Comparison of ENCODE assay signal across 27 cellular contexts in the genomic region with DNA sequence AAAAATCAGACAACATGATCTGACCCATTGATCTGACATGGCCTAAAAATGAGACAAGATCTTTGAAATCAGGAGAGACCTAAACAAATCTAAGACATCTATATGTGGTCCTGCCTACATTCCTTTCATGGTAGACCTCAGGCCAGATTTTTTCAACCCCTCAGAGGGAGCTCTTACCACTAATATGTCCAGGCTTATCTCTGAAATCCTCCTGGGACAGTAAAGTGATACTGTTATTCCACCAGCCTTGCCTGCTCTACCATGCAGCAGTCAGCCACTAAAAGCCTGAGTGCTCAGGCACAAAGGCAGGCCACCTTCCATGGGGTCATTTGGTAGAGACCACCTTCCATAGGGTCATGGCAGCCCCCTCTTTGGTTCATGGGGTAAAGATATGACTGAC.
DNase-seq lines count a peak whose midpoint lies in the region; ATAC-seq, FAIRE-seq and TF ChIP-seq lines count a peak whose summit lies in the region.
"Had no signal": no experiment of that assay in that cellular context is flagged by ENCODE, and none has a peak within 500 bp of the region (broad histone marks: within the 10 kb centered on the region; RNA-seq: fewer than 3 reads in every experiment).

No MANE protein-coding gene starts in this region.

- H3K9ac ChIP-seq in H1 (replicated peaks in 1 of 4; ENCODE audit: extremely low read depth in 1 of 4, low read depth in 3 of 4, low read length in 3 of 4) (no peak overlapping the region), smooth muscle cell (ENCODE audit: low read depth) (peak overlapping the region; percentile 57)
- H3K9ac ChIP-seq: BLaER1 had no signal

- no peak overlapping the region for H4K8ac ChIP-seq in H1 (ENCODE audit: extremely low read depth, insufficient read depth, low read length)

- H4K91ac ChIP-seq in H1 (replicated peaks; ENCODE audit: insufficient read length, low read length): no peak overlapping the region

- no peak for TF ChIP-seq CTCF in H1 (IDR thresholded peaks at IDR 0.05; ENCODE audit: control extremely low read depth in 1 of 3, insufficient read depth in 1 of 3, low read depth in 1 of 3, low read length in 3 of 3)
- TF ChIP-seq CTCF in smooth muscle cell (IDR thresholded peaks at IDR 0.05; ENCODE audit: borderline replicate concordance, insufficient read depth, poor library complexity, severe bottlenecking): no peak

- no peak for TF ChIP-seq RAD21 in H1 (IDR thresholded peaks at IDR 0.05 in 1 of 2, conservative IDR thresholded peaks at IDR 0.05 in 1 of 2; ENCODE audit: low read depth in 2 of 2, low read length in 2 of 2)

- intact Hi-C loops in left colon (cut with DNase I, micrococcal nuclease): no loop called here

- H3K27ac ChIP-seq in H1 (ENCODE audit: low read depth, low read length) (no peak overlapping the region), smooth muscle cell (ENCODE audit: low read depth) (peak overlapping the region; percentile 97)
- H3K27ac ChIP-seq: 22Rv1, A549, BLaER1 had no signal

- no peak overlapping the region for H2BK5ac ChIP-seq in H1 (ENCODE audit: low read depth, low read length)

- TF ChIP-seq POLR2A in H1 (IDR thresholded peaks at IDR 0.05; ENCODE audit: control extremely low read depth in 1 of 2, low read depth in 2 of 2, low read length in 2 of 2): no peak

- CTCF ChIA-PET in H1 (lab: Charles Lee; ENCODE audit: partially characterized antibody): interaction anchor here (0.8 kb wide), 1 partner anchor 18 kb away, joined by 3 read pairs; no protein-coding TSS in a partner anchor

- H3K4ac ChIP-seq in H1 (replicated peaks; ENCODE audit: insufficient read length, low read depth, low read length): no peak overlapping the region

- peak; percentile 60 for FAIRE-seq in H1 (lab: Jason Lieb, UNC)
- FAIRE-seq: A549, GM12878, GM12892, GM18507 had no signal

- H3K79me2 ChIP-seq in H1 (ENCODE audit: control insufficient read depth in 1 of 2, insufficient read depth in 2 of 2, low read length in 2 of 2): no peaks in the 10 kb centered on the region
- no peaks in the 10 kb centered on the region for H3K79me2 ChIP-seq in smooth muscle cell (ENCODE audit: low read depth)

- ATAC-seq in left colon: no peak
- ATAC-seq in GM19463 (IDR thresholded peaks at IDR 0.05; ENCODE audit: unreplicated experiment): no peak
- ATAC-seq: A549, GM12878 had no signal

- H3K23me2 ChIP-seq in H1 (ENCODE audit: low read depth, low read length): no peaks in the 10 kb centered on the region

- H4K20me1 ChIP-seq in H1 (replicated peaks in 1 of 2; ENCODE audit: control insufficient read depth in 1 of 2, insufficient read depth in 2 of 2, low read length in 2 of 2) (no peaks in the 10 kb centered on the region), smooth muscle cell (ENCODE audit: low read depth) (no peaks in the 10 kb centered on the region)
- H4K20me1 ChIP-seq: BLaER1 had no signal

- no peaks in the 10 kb centered on the region for H3K36me3 ChIP-seq in H1 (ENCODE audit: control insufficient read depth in 2 of 4, insufficient read depth in 4 of 4, low read length in 3 of 4)
- H3K36me3 ChIP-seq in smooth muscle cell (ENCODE audit: low read depth): no peaks in the 10 kb centered on the region
- H3K36me3 ChIP-seq: BE2C, BLaER1 had no signal

- no peak overlapping the region for H4K5ac ChIP-seq in H1 (ENCODE audit: insufficient read length, low read depth, low read length)

- no peak overlapping the region for H3K14ac ChIP-seq in H1 (ENCODE audit: insufficient read length)

- H2BK120ac ChIP-seq in H1 (replicated peaks; ENCODE audit: low read depth, low read length): no peak overlapping the region

- H3K4me1 ChIP-seq in H1 (replicated peaks in 1 of 4; ENCODE audit: control insufficient read depth in 3 of 4, insufficient read depth in 4 of 4, low read length in 3 of 4) (no peaks in the 10 kb centered on the region), smooth muscle cell (ENCODE audit: low read depth) (no peaks in the 10 kb centered on the region)
- H3K4me1 ChIP-seq: A549, BE2C, BLaER1 had no signal

- POLR2A ChIA-PET in H1 (lab: Charles Lee; ENCODE audit: partially characterized antibody): interaction anchor here (0.7 kb wide), 1 partner anchor 10 kb away, joined by 4 read pairs; no protein-coding TSS in a partner anchor

- H2BK20ac ChIP-seq in H1 (ENCODE audit: low read length): no peak overlapping the region

- H3K27me3 ChIP-seq in H1 (replicated peaks in 1 of 4; ENCODE audit: control insufficient read depth in 3 of 4, extremely low read depth in 1 of 4, insufficient read depth in 3 of 4, low read length in 3 of 4) (no peaks in the 10 kb centered on the region), smooth muscle cell (ENCODE audit: low read depth) (no peaks in the 10 kb centered on the region)
- H3K27me3 ChIP-seq: BE2C, BLaER1 had no signal

- DNase-seq in NCI-H82 (lab: John Stamatoyannopoulos, UW): peak; percentile 22
- no peak for DNase-seq in NCI-H82 treated with DMSO at 0.1 percent for 48 hours (lab: John Stamatoyannopoulos, UW; ENCODE audit: unreplicated experiment)
- no peak for DNase-seq in H1 (ENCODE audit: low read depth in 1 of 2, low spot score in 2 of 2)
- DNase-seq in myocyte (ENCODE audit: low read depth): peak; percentile 23
- DNase-seq in smooth muscle cell (lab: John Stamatoyannopoulos, UW; ENCODE audit: unreplicated experiment): no peak
- DNase-seq in left colon: no peak
- no peak for DNase-seq in nucleus accumbens (lab: John Stamatoyannopoulos, UW)
- DNase-seq: BE2C; C1 segment of cervical spinal cord; CD4-positive, alpha-beta memory T cell; CD4-positive, CD25-positive, alpha-beta regulatory T cell; CD8-positive, alpha-beta memory T cell; COR-L47; DMS 273 treated with DMSO at 0.1 percent for 48 hours; DMS153; DMS53; DMS79; DND-41; EL; GDM1 had no signal

- no peak overlapping the region for H2BK15ac ChIP-seq in H1 (ENCODE audit: low read length)

- no peak overlapping the region for H3K4me3 ChIP-seq in H1 (ENCODE audit: extremely low read depth in 1 of 4, insufficient read depth in 2 of 4, low read depth in 3 of 4, low read length in 4 of 4)
- H3K4me3 ChIP-seq in smooth muscle cell: no peak overlapping the region
- H3K4me3 ChIP-seq: A549, BLaER1, GM12878 had no signal

- H2AK5ac ChIP-seq in H1 (ENCODE audit: low read depth, low read length): no peak overlapping the region; the same call in 1 of the 2 replicates

- no peak overlapping the region for H3K56ac ChIP-seq in H1 (replicated peaks; ENCODE audit: insufficient read length, low read depth, low read length)

- no peak overlapping the region for H3K4me2 ChIP-seq in H1 (ENCODE audit: insufficient read depth in 1 of 2, low read depth in 2 of 2, low read length in 2 of 2)
- H3K4me2 ChIP-seq in smooth muscle cell: no peak overlapping the region
- H3K4me2 ChIP-seq: A549, BLaER1 had no signal

- H3F3A ChIP-seq in smooth muscle cell (ENCODE audit: low read depth): no peaks in the 10 kb centered on the region

- H3K18ac ChIP-seq in H1 (ENCODE audit: extremely low read depth, low read length): no peak overlapping the region

- no peaks in the 10 kb centered on the region for H3K79me1 ChIP-seq in H1 (ENCODE audit: low read depth, low read length)

- no peak overlapping the region for H2BK12ac ChIP-seq in H1 (ENCODE audit: low read depth, low read length)

- TF ChIP-seq EP300 in H1 (IDR thresholded peaks at IDR 0.05; ENCODE audit: borderline replicate concordance in 1 of 2, low read depth in 2 of 2, low read length in 2 of 2): no peak

- H3K23ac ChIP-seq in H1 (ENCODE audit: insufficient read length): no peak overlapping the region

- H2AFZ ChIP-seq in H1 (ENCODE audit: low read length) (no peak overlapping the region), smooth muscle cell (ENCODE audit: low read depth) (no peak overlapping the region)

- no peaks in the 10 kb centered on the region for H3K9me3 ChIP-seq in H1 (ENCODE audit: insufficient read depth in 2 of 2, low read depth in 1 of 2, low read length in 1 of 2)
- H3K9me3 ChIP-seq in smooth muscle cell (replicated peaks; ENCODE audit: low read depth): no peaks in the 10 kb centered on the region
- H3K9me3 ChIP-seq: A549, BE2C, BLaER1 had no signal

TF ChIP-seq in H1, 55 proteins besides CTCF, POLR2A, EP300 and RAD21:
- TF ChIP-seq SIN3A (conservative IDR thresholded peaks at IDR 0.05 in 1 of 2, IDR thresholded peaks at IDR 0.05 in 1 of 2; ENCODE audit: low read depth in 1 of 2, low read length in 2 of 2): no peak
- no peak for TF ChIP-seq NANOG (IDR thresholded peaks at IDR 0.05; ENCODE audit: insufficient read depth, low read depth, low read length, poor library complexity, severe bottlenecking)
- no peak for TF ChIP-seq FOSL1 (IDR thresholded peaks at IDR 0.05; ENCODE audit: insufficient read depth, low read depth, low read length)
- TF ChIP-seq RXRA (IDR thresholded peaks at IDR 0.05; ENCODE audit: insufficient read depth, low read depth, low read length): no peak
- no peak for TF ChIP-seq TBP (IDR thresholded peaks at IDR 0.05; ENCODE audit: low read depth, low read length)
- TF ChIP-seq BRCA1 (IDR thresholded peaks at IDR 0.05; ENCODE audit: low read depth, low read length): no peak
- TF ChIP-seq SP4 (IDR thresholded peaks at IDR 0.05; ENCODE audit: low read length): no peak
- TF ChIP-seq PHF8 (conservative IDR thresholded peaks at IDR 0.05; ENCODE audit: low read depth, low read length): no peak
- TF ChIP-seq EZH2 (IDR thresholded peaks at IDR 0.05; ENCODE audit: low read depth, low read length, severe bottlenecking): no peak
- TF ChIP-seq CREB1 (IDR thresholded peaks at IDR 0.05): no peak
- TF ChIP-seq SAP30 (IDR thresholded peaks at IDR 0.05; ENCODE audit: insufficient read depth, insufficient replicate concordance, low read length): no peak
- TF ChIP-seq, protein P1, sequence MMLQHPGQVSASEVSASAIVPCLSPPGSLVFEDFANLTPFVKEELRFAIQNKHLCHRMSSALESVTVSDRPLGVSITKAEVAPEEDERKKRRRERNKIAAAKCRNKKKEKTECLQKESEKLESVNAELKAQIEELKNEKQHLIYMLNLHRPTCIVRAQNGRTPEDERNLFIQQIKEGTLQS (IDR thresholded peaks at IDR 0.05; ENCODE audit: insufficient read depth, low read depth, low read length): no peak
- no peak for TF ChIP-seq SRF (IDR thresholded peaks at IDR 0.05; ENCODE audit: low read depth, low read length)
- no peak for TF ChIP-seq TAF7 (optimal IDR thresholded peaks at IDR 0.05; ENCODE audit: borderline replicate concordance, low read depth, low read length)
- no peak for TF ChIP-seq JUND (IDR thresholded peaks at IDR 0.05; ENCODE audit: low read length)
- no peak for TF ChIP-seq YY1 (IDR thresholded peaks at IDR 0.05; ENCODE audit: low read depth, low read length)
- TF ChIP-seq HDAC2 (IDR thresholded peaks at IDR 0.05; ENCODE audit: borderline replicate concordance in 1 of 2, low read depth in 2 of 2, low read length in 2 of 2): no peak
- no peak for TF ChIP-seq TAF1 (IDR thresholded peaks at IDR 0.05; ENCODE audit: low read depth, low read length)
- no peak for TF ChIP-seq MAFK (IDR thresholded peaks at IDR 0.05; ENCODE audit: low read depth, low read length)

Comparison
In these comparisons a context has a peak if more than half of its experiments do, and no peak if none do; other contexts are left out.
1. DNase-seq: peak in NCI-H82 (single experiment) and myocyte (single experiment); none in NCI-H82 treated with DMSO at 0.1 percent for 48 hours (single experiment), H1 (0 of 2), smooth muscle cell (single experiment), left colon (0 of 2) and nucleus accumbens (0 of 56).